ENCODE assay signal across 18 cellular contexts in genomic region chr1:22887491-22887890, GRCh38.
DNase-seq lines count a peak whose midpoint lies in the region; ATAC-seq and TF ChIP-seq lines count a peak whose summit lies in the region.
"Had no signal": no experiment of that assay in that cellular context is flagged by ENCODE, and none has a peak within 500 bp of the region (broad histone marks: within the 10 kb centered on the region; RNA-seq: fewer than 3 reads in every experiment).

No MANE protein-coding gene starts in this region.

- H3F3A ChIP-seq in PC-3 (ENCODE audit: low read length, unreplicated experiment): no peaks in the 10 kb centered on the region

- H4K91ac ChIP-seq in neuronal stem cell (ENCODE audit: low read depth, low read length, poor library complexity): no peak overlapping the region

- H3K18ac ChIP-seq in neuronal stem cell (ENCODE audit: low read length): peak overlapping the region; percentile 3

- intact Hi-C loops in Right ventricle myocardium inferior (cut with DNase I): loop anchor here (5.0 kb wide), 1 partner anchor 65 kb away; no protein-coding TSS in a partner anchor
- intact Hi-C loops in cardiac septum (cut with DNase I): no loop called here
- intact Hi-C loops in PC-3 (cut with micrococcal nuclease): no loop called here

- H3K9me3 Mint-ChIP-seq in mesothelial cell of epicardium: no peaks in the 10 kb centered on the region
- H3K9me3 Mint-ChIP-seq: CD4-positive, alpha-beta T cell; CD8-positive, alpha-beta T cell had no signal

- no peaks in the 10 kb centered on the region for H3K79me1 ChIP-seq in neuronal stem cell (ENCODE audit: low read depth, low read length)

- WGBS in neuronal stem cell (ENCODE audit: extremely low coverage in 2 of 2, insufficient read length in 2 of 2, insufficient replicate concordance in 1 of 2), 2 donors: no CpG with 5 or more reads among the region's 7 CpGs

- BruUV-seq in PC-3 (replicated peaks; lab: Mats Ljungman, UMichigan): no TSS peak

- H4K8ac ChIP-seq in neuronal stem cell (ENCODE audit: low read depth, low read length): no peak overlapping the region

- H3K4me1 ChIP-seq in neuronal stem cell (ENCODE audit: control insufficient read depth in 2 of 2, insufficient read depth in 1 of 2, low read depth in 1 of 2, low read length in 2 of 2): peaks cover 0 to 2% of the 10 kb centered on the region in 2 donors
- peaks cover 7% of the 10 kb centered on the region; the same call in 1 of the 2 replicates for H3K4me1 ChIP-seq in PC-3 (ENCODE audit: insufficient read depth, low read length)
- H3K4me1 ChIP-seq: A549, Caco-2 had no signal

- H3K9ac ChIP-seq in neuronal stem cell (ENCODE audit: low read depth, low read length, poor library complexity): no peak overlapping the region
- H3K9ac ChIP-seq in PC-3 (ENCODE audit: low read length): no peak overlapping the region
- H3K9ac ChIP-seq: BLaER1 treated with 17β-estradiol and CSF1 and Interleukin-3, amounts not matched to agents 10 nM and 100 nM had no signal

- no peaks in the 10 kb centered on the region for H4K20me1 ChIP-seq in PC-3 (ENCODE audit: low read length)

- H3K27me3 ChIP-seq in neuronal stem cell (ENCODE audit: control insufficient read depth in 3 of 3, insufficient read depth in 3 of 3, low read depth in 1 of 3, low read length in 3 of 3) (no peaks in the 10 kb centered on the region), PC-3 (ENCODE audit: low read length) (no peaks in the 10 kb centered on the region)
- H3K27me3 ChIP-seq: BLaER1 treated with 17β-estradiol and CSF1 and Interleukin-3, amounts not matched to agents 10 nM and 100 nM had no signal

- H3K9me2 ChIP-seq in PC-3 (replicated peaks; ENCODE audit: low read length): no peaks in the 10 kb centered on the region

- CTCF ChIA-PET in PC-3 (lab: Charles Lee): no interaction called here

- H2BK120ac ChIP-seq in neuronal stem cell (ENCODE audit: low read depth, low read length): no peak overlapping the region

- no peak for ATAC-seq in Right ventricle myocardium inferior
- no peak for ATAC-seq in PC-3
- ATAC-seq: A549; CD8-positive, alpha-beta T cell had no signal

- H3K36me3 Mint-ChIP-seq in mesothelial cell of epicardium: peaks cover 35% of the 10 kb centered on the region
- H3K36me3 Mint-ChIP-seq: CD8-positive, alpha-beta T cell had no signal

- no peak overlapping the region for H3K14ac ChIP-seq in neuronal stem cell (ENCODE audit: low read length)

- no peaks in the 10 kb centered on the region for H3K27me3 Mint-ChIP-seq in mesothelial cell of epicardium (ENCODE audit: low read depth)

- DNase-seq in Right ventricle myocardium inferior (ENCODE audit: missing footprints): peak; percentile 59
- DNase-seq in cardiac septum (ENCODE audit: low spot score): no peak
- DNase-seq in mesothelial cell of epicardium (ENCODE audit: low spot score in 2 of 2, unreplicated experiment in 2 of 2): no peak
- DNase-seq in neuronal stem cell (ENCODE audit: low spot score): no peak
- DNase-seq in NCI-H146 (lab: John Stamatoyannopoulos, UW): no peak
- DNase-seq in PC-3: no peak
- DNase-seq: AML-193; Caco-2; Calu3; CD4-positive, alpha-beta T cell; CD8-positive, alpha-beta T cell; DMS79 treated with DMSO at 0.1 percent for 48 hours; GF-D8 had no signal

- no peaks in the 10 kb centered on the region for H3K79me2 ChIP-seq in PC-3 (ENCODE audit: low read length)

- H3K4me3 ChIP-seq in neuronal stem cell (ENCODE audit: low read length in 2 of 2) (no peak overlapping the region), PC-3 (ENCODE audit: low read length) (no peak overlapping the region)
- H3K4me3 ChIP-seq: A549; BLaER1 treated with 17β-estradiol and CSF1 and Interleukin-3, amounts not matched to agents 10 nM and 100 nM had no signal

- H3K9me3 ChIP-seq in neuronal stem cell (replicated peaks in 1 of 2; ENCODE audit: control insufficient read depth in 2 of 2, insufficient read depth in 1 of 2, low read depth in 1 of 2, low read length in 2 of 2): no peaks in the 10 kb centered on the region
- H3K9me3 ChIP-seq in PC-3 (ENCODE audit: low read length): no peaks in the 10 kb centered on the region
- H3K9me3 ChIP-seq: A549; BLaER1 treated with 17β-estradiol and CSF1 and Interleukin-3, amounts not matched to agents 10 nM and 100 nM; Caco-2 had no signal

- no peak overlapping the region for H3K4ac ChIP-seq in neuronal stem cell (ENCODE audit: low read length)

- POLR2A ChIA-PET in PC-3 (lab: Charles Lee; ENCODE audit: unreplicated experiment): no interaction called here

- H3K27ac ChIP-seq in neuronal stem cell (replicated peaks; ENCODE audit: low read length) (no peak overlapping the region), PC-3 (ENCODE audit: low read length) (no peak overlapping the region)
- H3K27ac ChIP-seq: 22Rv1; A549; BLaER1 treated with 17β-estradiol and CSF1 and Interleukin-3, amounts not matched to agents 10 nM and 100 nM; C4-2B had no signal

- H3K23ac ChIP-seq in neuronal stem cell (ENCODE audit: low read depth, low read length, poor library complexity): no peak overlapping the region

- peak overlapping the region; percentile 22 for H2AK5ac ChIP-seq in neuronal stem cell (ENCODE audit: low read depth, low read length)

- H3K4me1 Mint-ChIP-seq in mesothelial cell of epicardium: peaks cover 1% of the 10 kb centered on the region

- H3K36me3 ChIP-seq in neuronal stem cell (replicated peaks in 1 of 2; ENCODE audit: control insufficient read depth in 2 of 2, insufficient read depth in 2 of 2, low read length in 2 of 2) (peaks cover 1 to 3% of the 10 kb centered on the region in 2 donors), PC-3 (ENCODE audit: low read depth, low read length) (no peaks in the 10 kb centered on the region)
- H3K36me3 ChIP-seq: BLaER1 treated with 17β-estradiol and CSF1 and Interleukin-3, amounts not matched to agents 10 nM and 100 nM had no signal

- H2AFZ ChIP-seq in neuronal stem cell (ENCODE audit: low read length): no peak overlapping the region
- no peak overlapping the region for H2AFZ ChIP-seq in PC-3 (ENCODE audit: low read length)

- no peak overlapping the region for H3K4me3 Mint-ChIP-seq in mesothelial cell of epicardium
- H3K4me3 Mint-ChIP-seq: B cell; CD4-positive, alpha-beta T cell; CD8-positive, alpha-beta T cell had no signal

- TF ChIP-seq CTCF in mesothelial cell of epicardium (IDR thresholded peaks at IDR 0.05; ENCODE audit: unreplicated experiment) (no peak), PC-3 (conservative IDR thresholded peaks at IDR 0.05; ENCODE audit: low read depth, low read length) (no peak)

- no peak overlapping the region for H2BK12ac ChIP-seq in neuronal stem cell (ENCODE audit: low read length)

- no peak overlapping the region for H2BK15ac ChIP-seq in neuronal stem cell (ENCODE audit: low read length)

- peak overlapping the region; percentile 47 for H3K27ac Mint-ChIP-seq in mesothelial cell of epicardium
- H3K27ac Mint-ChIP-seq: B cell; CD4-positive, alpha-beta T cell; CD8-positive, alpha-beta T cell had no signal

- H3K4me2 ChIP-seq in neuronal stem cell (ENCODE audit: insufficient read depth, low read length, poor library complexity, severe bottlenecking) (no peak overlapping the region), PC-3 (ENCODE audit: low read length) (no peak overlapping the region)
- H3K4me2 ChIP-seq: A549; BLaER1 treated with 17β-estradiol and CSF1 and Interleukin-3, amounts not matched to agents 10 nM and 100 nM had no signal

- H2BK5ac ChIP-seq in neuronal stem cell (ENCODE audit: low read length): no peak overlapping the region
